In genomic region chr19:48158210-48158790, GRCh38 we compare ENCODE assay signal across 17 cellular contexts.
"Had no signal": no experiment of that assay in that cellular context is flagged by ENCODE, and none has a peak within 500 bp of the region (broad histone marks: within the 10 kb centered on the region; RNA-seq: fewer than 3 reads in every experiment).

No MANE protein-coding gene starts in this region.

- DNase-seq: activated CD4-positive, alpha-beta T cell treated with anti-CD3 and anti-CD28 coated beads for 1 hour; activated naive CD4-positive, alpha-beta T cell; activated naive CD8-positive, alpha-beta T cell treated with anti-CD3 and anti-CD28 coated beads for 36 hours; amniotic stem cell; effector memory CD8-positive, alpha-beta T cell; foreskin fibroblast; naive B cell; retina; stimulated activated naive CD8-positive, alpha-beta T cell treated with anti-CD3 and anti-CD28 coated beads, Interleukin-15, amount 100 ng/mL, for 72 hours; T-helper 2 cell; transverse colon; WERI-Rb-1 had no signal

- H3K4me3 ChIP-seq: cardiac muscle cell, suprapubic skin, transverse colon, vagina had no signal

- H3K9me3 ChIP-seq: suprapubic skin, transverse colon, vagina had no signal

- H3K36me3 ChIP-seq: cardiac muscle cell, transverse colon, vagina had no signal

- H3K27ac ChIP-seq: cardiac muscle cell, suprapubic skin, transverse colon, vagina, WERI-Rb-1 had no signal

- ATAC-seq: effector memory CD8-positive, alpha-beta T cell; left lobe of liver; stimulated activated naive CD8-positive, alpha-beta T cell treated with anti-CD3 and anti-CD28 coated beads, Interleukin-15, amount 100 ng/mL, for 72 hours had no signal

- H3K27me3 ChIP-seq: cardiac muscle cell, suprapubic skin, transverse colon, vagina had no signal

- FAIRE-seq: keratinocyte had no signal

- H3K4me1 ChIP-seq: suprapubic skin, transverse colon, vagina had no signal
